Comparison of ENCODE assay signal across 8 cellular contexts in the genomic region with DNA sequence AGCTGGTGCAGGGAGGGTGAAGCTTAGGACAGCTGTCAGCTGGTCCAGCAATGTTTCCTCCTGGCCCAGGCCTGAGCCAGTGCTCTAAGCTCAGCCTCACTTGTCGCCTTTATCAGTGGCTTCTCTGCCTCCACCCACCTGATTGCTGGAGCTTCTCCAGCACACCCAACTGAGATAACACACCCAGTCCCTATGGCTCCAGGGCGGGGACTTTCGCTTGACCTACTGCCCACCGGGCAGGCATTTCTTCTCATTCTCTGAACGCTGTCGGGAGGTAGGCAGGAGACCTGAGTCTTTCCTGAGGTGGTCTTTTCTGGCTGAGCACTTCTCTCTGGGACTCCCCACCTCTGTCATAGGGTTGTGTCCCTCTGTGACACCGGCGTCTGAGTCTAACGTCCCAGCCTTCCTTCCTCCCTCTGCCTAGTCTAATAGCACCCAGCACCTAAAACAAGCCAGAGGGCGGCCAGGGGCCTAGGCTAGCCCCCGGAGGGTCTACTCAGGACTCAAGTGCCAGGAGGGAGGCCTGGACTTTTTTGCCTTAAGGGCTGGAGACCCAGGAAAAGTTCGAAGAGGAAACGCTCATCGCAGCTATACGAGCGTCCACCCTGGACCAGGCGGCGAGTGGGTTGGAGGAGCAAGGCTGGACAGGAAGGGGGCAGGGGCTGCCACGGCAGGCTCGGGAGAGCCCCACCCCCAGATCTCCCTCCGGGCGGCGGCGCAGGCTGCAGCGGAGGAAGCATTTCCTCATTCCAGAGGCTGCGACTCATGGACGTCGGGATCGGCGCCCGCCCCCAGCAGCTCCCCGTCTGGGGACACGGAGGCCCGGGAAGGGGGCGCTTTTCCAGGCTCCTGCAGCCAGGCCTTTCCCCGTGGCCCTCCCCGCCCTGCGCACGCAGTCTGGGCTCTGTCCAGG. TPM values are rescaled to one million over a fixed set of nuclear protein-coding genes. Genes with fewer than 3 reads are reported as not detected.
A peak's percentile ranks its signal among the peaks of the same experiment; 100 is the strongest.
DNase-seq lines count a peak whose midpoint lies in the region; ATAC-seq and TF ChIP-seq lines count a peak whose summit lies in the region.

No MANE protein-coding gene starts in this region.

- H3K27me3 ChIP-seq in Loucy (ENCODE audit: insufficient read depth, low read length, poor library complexity, severe bottlenecking) (no peaks in the 10 kb centered on the region), fibroblast of lung (ENCODE audit: control insufficient read depth, insufficient read depth, low read length) (no peaks in the 10 kb centered on the region), muscle layer of duodenum (ENCODE audit: low read depth, low read length) (no peaks in the 10 kb centered on the region)

- no peak for TF ChIP-seq CTCF in Loucy (conservative IDR thresholded peaks at IDR 0.05; ENCODE audit: low read length)
- TF ChIP-seq CTCF in fibroblast of lung (conservative IDR thresholded peaks at IDR 0.05 in 1 of 2, IDR thresholded peaks at IDR 0.05 in 1 of 2; ENCODE audit: low read depth in 1 of 2, low read length in 2 of 2), result no peak

- peak; percentile 70 for DNase-seq in DMS 273 (lab: John Stamatoyannopoulos, UW; ENCODE audit: unreplicated experiment)
- no peak for DNase-seq in DMS 273 treated with DMSO at 0.1 percent for 48 hours (lab: John Stamatoyannopoulos, UW)
- DNase-seq in activated T-cell treated with anti-CD3 and anti-CD28 coated beads, Interleukin-2, amount 50 U/mL, for 24 hours, result no peak
- peak; percentile 92 to 93 for DNase-seq in fibroblast of lung (ENCODE audit: low read depth in 2 of 2)

- H3K27ac Mint-ChIP-seq in activated T-cell treated with anti-CD3 and anti-CD28 coated beads, Interleukin-2, amount 50 U/mL, for 24 hours, result peak overlapping the region; percentile 64

- no peaks in the 10 kb centered on the region for H3F3A ChIP-seq in Loucy (ENCODE audit: low read depth)

- H3K9ac ChIP-seq in Loucy (ENCODE audit: low read depth, low read length, poor library complexity, severe bottlenecking), result peak overlapping the region; percentile 83
- peak overlapping the region; percentile 97 for H3K9ac ChIP-seq in fibroblast of lung (ENCODE audit: insufficient read depth, low read length)

- H3K4me1 ChIP-seq in Loucy (ENCODE audit: insufficient read depth, low read length, poor library complexity, severe bottlenecking) (peaks cover 13% of the 10 kb centered on the region), fibroblast of lung (ENCODE audit: control insufficient read depth, extremely low read depth, insufficient read depth, low read length) (peaks cover 11% of the 10 kb centered on the region), muscle layer of duodenum (ENCODE audit: control insufficient read depth in 1 of 2, insufficient read depth in 2 of 2, low read length in 2 of 2) (peaks cover 5 to 30% of the 10 kb centered on the region in 2 donors), urinary bladder (ENCODE audit: insufficient read depth) (no peaks in the 10 kb centered on the region)

- H3K79me2 ChIP-seq in Loucy (ENCODE audit: insufficient read depth, low read length), result peaks cover 25% of the 10 kb centered on the region
- H3K79me2 ChIP-seq in fibroblast of lung (ENCODE audit: control insufficient read depth, insufficient read depth, low read length), result peaks cover 46% of the 10 kb centered on the region

- H3K9me3 ChIP-seq in Loucy (ENCODE audit: insufficient read depth, low read depth, low read length) (no peaks in the 10 kb centered on the region), fibroblast of lung (ENCODE audit: control insufficient read depth, insufficient read depth, low read depth, low read length) (no peaks in the 10 kb centered on the region), muscle layer of duodenum (ENCODE audit: control insufficient read depth in 1 of 2, low read length in 2 of 2) (no peaks in the 10 kb centered on the region)

- peaks cover 35% of the 10 kb centered on the region for H3K4me1 Mint-ChIP-seq in activated T-cell treated with anti-CD3 and anti-CD28 coated beads, Interleukin-2, amount 50 U/mL, for 24 hours (ENCODE audit: low read depth)

- H2AFZ ChIP-seq in Loucy (ENCODE audit: low read length) (peak overlapping the region; percentile 73), fibroblast of lung (ENCODE audit: low read length) (peak overlapping the region; percentile 29)

- H3K36me3 ChIP-seq in Loucy (ENCODE audit: insufficient read depth, low read length) (no peaks in the 10 kb centered on the region), fibroblast of lung (ENCODE audit: control insufficient read depth, insufficient read depth, low read length) (peaks cover 17% of the 10 kb centered on the region), muscle layer of duodenum (ENCODE audit: control insufficient read depth in 1 of 2, insufficient read depth in 2 of 2, low read length in 2 of 2) (peaks cover 11 to 24% of the 10 kb centered on the region in 2 donors), urinary bladder (ENCODE audit: insufficient read depth) (no peaks in the 10 kb centered on the region)

- WGBS in urinary bladder, result 2% methylated on average over 39 of the region's 39 CpGs

- H3K27ac ChIP-seq in fibroblast of lung (ENCODE audit: insufficient read depth, low read length) (peak overlapping the region; percentile 98), muscle layer of duodenum (ENCODE audit: low read length) (peak overlapping the region; percentile 86), urinary bladder (ENCODE audit: low read depth) (peak overlapping the region; percentile 96)

- H3K27me3 Mint-ChIP-seq in activated T-cell treated with anti-CD3 and anti-CD28 coated beads, Interleukin-2, amount 50 U/mL, for 24 hours, result no peaks in the 10 kb centered on the region

- H4K20me1 ChIP-seq in Loucy (ENCODE audit: insufficient read depth, low read length, poor library complexity, severe bottlenecking), result peaks cover 16% of the 10 kb centered on the region
- no peaks in the 10 kb centered on the region for H4K20me1 ChIP-seq in fibroblast of lung (ENCODE audit: control insufficient read depth, extremely low read depth, insufficient read depth, low read length)

- H3K4me3 ChIP-seq in Loucy (ENCODE audit: low read length, poor library complexity, severe bottlenecking) (peak overlapping the region; percentile 92), fibroblast of lung (replicated peaks in 1 of 4; ENCODE audit: control extremely low read depth in 1 of 4, insufficient read depth in 1 of 4, low read depth in 3 of 4, low read length in 4 of 4) (peak overlapping the region; percentile 58 to 98 (median 92)), muscle layer of duodenum (ENCODE audit: low read depth in 1 of 2, low read length in 2 of 2) (peak overlapping the region; percentile 76 to 94), urinary bladder (ENCODE audit: low read depth, low read length) (peak overlapping the region; percentile 81)

- peak overlapping the region; percentile 98 for H3K4me2 ChIP-seq in Loucy (ENCODE audit: low read depth, low read length, poor library complexity, severe bottlenecking)
- H3K4me2 ChIP-seq in fibroblast of lung (ENCODE audit: extremely low read depth, insufficient read depth, low read length), result peak overlapping the region; percentile 100

- peak; percentile 9 for ATAC-seq in GM21786 (IDR thresholded peaks at IDR 0.05; ENCODE audit: unreplicated experiment)

- peaks cover 37% of the 10 kb centered on the region for H3K36me3 Mint-ChIP-seq in activated T-cell treated with anti-CD3 and anti-CD28 coated beads, Interleukin-2, amount 50 U/mL, for 24 hours (ENCODE audit: low read depth)

- no peaks in the 10 kb centered on the region for H3K9me2 ChIP-seq in Loucy (replicated peaks; ENCODE audit: low read depth, low read length)

- no peaks in the 10 kb centered on the region for H3K9me3 Mint-ChIP-seq in activated T-cell treated with anti-CD3 and anti-CD28 coated beads, Interleukin-2, amount 50 U/mL, for 24 hours

- peak overlapping the region; percentile 95 for H3K4me3 Mint-ChIP-seq in activated T-cell treated with anti-CD3 and anti-CD28 coated beads, Interleukin-2, amount 50 U/mL, for 24 hours

RNA-seq across cellular contexts. Expression of a gene that starts 0.8 kb away (rescaled TPM):
- total RNA-seq in fibroblast of lung, result 105 and 141 TPM in 2 replicates
- polyA plus RNA-seq in fibroblast of lung, result 121 and 149 TPM in 2 replicates
- polyA plus RNA-seq in fibroblast of lung (2012), result 172 and 265 TPM in 2 replicates
- 69.3 and 90.7 TPM in 2 replicates for polyA minus RNA-seq in fibroblast of lung (ENCODE audit: low replicate concordance)
- 64.2 TPM for total RNA-seq in urinary bladder
- polyA plus RNA-seq in urinary bladder, result 129 TPM

RNA-seq across cellular contexts. Expression of a gene that starts 1.0 kb away (rescaled TPM):
- total RNA-seq in fibroblast of lung (15.4 TPM in 2 replicates), urinary bladder (7.8 TPM)
- polyA plus RNA-seq in fibroblast of lung (20.6 and 25.3 TPM in 2 replicates), urinary bladder (77.1 TPM)
- 44.9 and 63.6 TPM in 2 replicates for polyA plus RNA-seq in fibroblast of lung (2012)
- 2.7 and 3.9 TPM in 2 replicates for polyA minus RNA-seq in fibroblast of lung (ENCODE audit: low replicate concordance)

RNA-seq across cellular contexts. Expression of a gene that starts 28.3 kb away (rescaled TPM):
- 0.99 and 1.0 TPM in 2 replicates for total RNA-seq in fibroblast of lung
- 0.79 and 1.1 TPM in 2 replicates for polyA plus RNA-seq in fibroblast of lung
- polyA plus RNA-seq in fibroblast of lung (2012), result 1.0 and 1.7 TPM in 2 replicates
- polyA minus RNA-seq in fibroblast of lung (ENCODE audit: low replicate concordance), result 10.4 TPM in 1 of 2 replicates, not detected in the other
- total RNA-seq in urinary bladder, result 1.3 TPM
- 1.0 TPM for polyA plus RNA-seq in urinary bladder

RNA-seq across cellular contexts. Expression of a gene that starts 31.1 kb away (rescaled TPM):
- 19.2 and 24.9 TPM in 2 replicates for total RNA-seq in fibroblast of lung
- 9.6 and 10.4 TPM in 2 replicates for polyA plus RNA-seq in fibroblast of lung
- 10.4 and 11.9 TPM in 2 replicates for polyA plus RNA-seq in fibroblast of lung (2012)
- polyA minus RNA-seq in fibroblast of lung (ENCODE audit: low replicate concordance), result 16.3 and 33.3 TPM in 2 replicates
- 10.6 TPM for total RNA-seq in urinary bladder
- polyA plus RNA-seq in urinary bladder, result 13.8 TPM

RNA-seq across cellular contexts. Expression of a gene that starts 31.6 kb away (rescaled TPM):
- total RNA-seq in fibroblast of lung, result 5.6 and 8.9 TPM in 2 replicates
- 7.2 and 9.1 TPM in 2 replicates for polyA plus RNA-seq in fibroblast of lung
- 7.1 and 8.3 TPM in 2 replicates for polyA plus RNA-seq in fibroblast of lung (2012)
- 20.3 and 30.2 TPM in 2 replicates for polyA minus RNA-seq in fibroblast of lung (ENCODE audit: low replicate concordance)
- 12.6 TPM for total RNA-seq in urinary bladder
- polyA plus RNA-seq in urinary bladder, result 8.0 TPM

Comparison
In these comparisons a context has a peak if more than half of its experiments do, and no peak if none do; other contexts are left out.
1. DNase-seq: peak in DMS 273 (single experiment) and fibroblast of lung (2 of 2); none in DMS 273 treated with DMSO at 0.1 percent for 48 hours (single experiment) and activated T-cell treated with anti-CD3 and anti-CD28 coated beads, Interleukin-2, amount 50 U/mL, for 24 hours (single experiment).
2. Peak in every context shown above with its lines, with median percentiles within 50 percentile points of each other: H3K4me3 ChIP-seq and H3K27ac ChIP-seq.